8 cellular contexts compared by ENCODE assay signal in genomic region chr13:48000559-48001126, GRCh38.
DNase-seq lines count a peak whose midpoint lies in the region; ATAC-seq, FAIRE-seq and TF ChIP-seq lines count a peak whose summit lies in the region.

No MANE protein-coding gene starts in this region.

- H3K79me2 ChIP-seq in OCI-LY1 (ENCODE audit: insufficient read depth, low read length) = peaks cover 35% of the 10 kb centered on the region

- CTCF ChIA-PET in GM10248 (lab: Yijun Ruan, JAX) = interaction anchor here (1.0 to 1.3 kb wide), 3 partner anchors 19 to 99 kb away, joined by 3 read pairs; no protein-coding TSS in a partner anchor

- POLR2A ChIA-PET in GM10248 (lab: Yijun Ruan, JAX) = no interaction called here

- H3K36me3 Mint-ChIP-seq in activated T-cell treated with anti-CD3 and anti-CD28 coated beads, Interleukin-2, amount 50 U/mL, for 24 hours (ENCODE audit: low read depth) = peaks cover 31% of the 10 kb centered on the region
- H3K36me3 Mint-ChIP-seq in dendritic cell treated with granulocyte-macrophage colony-stimulating factor and Interleukin-4, amounts not matched to agents 40 ng/mL and 50 ng/mL, for 4 days (ENCODE audit: low read depth) = peaks cover 14% of the 10 kb centered on the region

- no peak for FAIRE-seq in urothelium cell line (lab: Jason Lieb, UNC)

- ATAC-seq in HG02588 (IDR thresholded peaks at IDR 0.05; ENCODE audit: unreplicated experiment) = peak; percentile 29

- no peaks in the 10 kb centered on the region for H4K20me1 ChIP-seq in OCI-LY1 (ENCODE audit: insufficient read depth, low read length)

- H3K4me2 ChIP-seq in OCI-LY1 (ENCODE audit: low read length) = peak overlapping the region; percentile 93

- intact Hi-C loops in dendritic cell treated with granulocyte-macrophage colony-stimulating factor and Interleukin-4, amounts not matched to agents 40 ng/mL and 50 ng/mL, for 4 days (cut with micrococcal nuclease) = loop anchor here (5.0 kb wide), 1 partner anchor 37 kb away; the partner anchor contains the start of gene NUDT15

- DNase-seq in activated T-cell treated with anti-CD3 and anti-CD28 coated beads, Interleukin-2, amount 50 U/mL, for 24 hours = no peak
- no peak for DNase-seq in activated T-cell treated with anti-CD3 and anti-CD28 coated beads, Interleukin-2, amount 50 U/mL, for 48 hours
- peak; percentile 16 for DNase-seq in medulla oblongata (ENCODE audit: extremely low spot score)
- DNase-seq in urothelium cell line (ENCODE audit: low spot score) = peak; percentile 7
- no peak for DNase-seq in GM10248 (ENCODE audit: extremely low spot score)

- no peaks in the 10 kb centered on the region for H3K9me2 ChIP-seq in OCI-LY1 (ENCODE audit: low read depth, low read length)

- TF ChIP-seq CTCF in OCI-LY1 (IDR thresholded peaks at IDR 0.05; ENCODE audit: low read length) (no peak), GM10248 (IDR thresholded peaks at IDR 0.05; ENCODE audit: control extremely low read depth, extremely low read depth, low read depth, missing control alignments) (no peak)

- H3K27ac ChIP-seq in OCI-LY1 (ENCODE audit: low read depth, low read length, poor library complexity, severe bottlenecking) = no peak overlapping the region

- no peaks in the 10 kb centered on the region for H3K27me3 ChIP-seq in OCI-LY1 (ENCODE audit: insufficient read depth, low read length)

- no peak overlapping the region for H2AFZ ChIP-seq in OCI-LY1 (ENCODE audit: low read length)

- H3F3A ChIP-seq in OCI-LY1 (ENCODE audit: insufficient read depth, low read length) = no peaks in the 10 kb centered on the region

- peaks cover 37% of the 10 kb centered on the region for H3K4me1 Mint-ChIP-seq in activated T-cell treated with anti-CD3 and anti-CD28 coated beads, Interleukin-2, amount 50 U/mL, for 24 hours (ENCODE audit: low read depth)
- peaks cover 30% of the 10 kb centered on the region for H3K4me1 Mint-ChIP-seq in dendritic cell treated with granulocyte-macrophage colony-stimulating factor and Interleukin-4, amounts not matched to agents 40 ng/mL and 50 ng/mL, for 4 days (ENCODE audit: low read depth)

- H3K27me3 Mint-ChIP-seq in activated T-cell treated with anti-CD3 and anti-CD28 coated beads, Interleukin-2, amount 50 U/mL, for 24 hours = no peaks in the 10 kb centered on the region
- H3K27me3 Mint-ChIP-seq in dendritic cell treated with granulocyte-macrophage colony-stimulating factor and Interleukin-4, amounts not matched to agents 40 ng/mL and 50 ng/mL, for 4 days = no peaks in the 10 kb centered on the region

- H3K36me3 ChIP-seq in OCI-LY1 (ENCODE audit: insufficient read depth, low read length) = peaks cover 7% of the 10 kb centered on the region; the same call in 1 of the 2 replicates

- H3K27ac Mint-ChIP-seq in activated T-cell treated with anti-CD3 and anti-CD28 coated beads, Interleukin-2, amount 50 U/mL, for 24 hours = peak overlapping the region; percentile 91
- H3K27ac Mint-ChIP-seq in dendritic cell treated with granulocyte-macrophage colony-stimulating factor and Interleukin-4, amounts not matched to agents 40 ng/mL and 50 ng/mL, for 4 days = peak overlapping the region; percentile 90

- peaks cover 15% of the 10 kb centered on the region for H3K4me1 ChIP-seq in OCI-LY1 (ENCODE audit: insufficient read depth, low read length, severe bottlenecking)

- H3K4me3 Mint-ChIP-seq in activated T-cell treated with anti-CD3 and anti-CD28 coated beads, Interleukin-2, amount 50 U/mL, for 24 hours = peak overlapping the region; percentile 98
- peak overlapping the region; percentile 96 for H3K4me3 Mint-ChIP-seq in dendritic cell treated with granulocyte-macrophage colony-stimulating factor and Interleukin-4, amounts not matched to agents 40 ng/mL and 50 ng/mL, for 4 days

- H3K4me3 ChIP-seq in OCI-LY1 (ENCODE audit: low read depth, low read length, poor library complexity, severe bottlenecking) = peak overlapping the region; percentile 99

- H3K9me3 Mint-ChIP-seq in activated T-cell treated with anti-CD3 and anti-CD28 coated beads, Interleukin-2, amount 50 U/mL, for 24 hours = no peaks in the 10 kb centered on the region
- no peaks in the 10 kb centered on the region for H3K9me3 Mint-ChIP-seq in dendritic cell treated with granulocyte-macrophage colony-stimulating factor and Interleukin-4, amounts not matched to agents 40 ng/mL and 50 ng/mL, for 4 days

- H3K9me3 ChIP-seq in OCI-LY1 (ENCODE audit: low read length) = no peaks in the 10 kb centered on the region

- H3K9ac ChIP-seq in OCI-LY1 (ENCODE audit: low read length) = peak overlapping the region; percentile 96

Comparison
In these comparisons a context has a peak if more than half of its experiments do, and no peak if none do; other contexts are left out.
1. DNase-seq: peak in medulla oblongata (single experiment) and urothelium cell line (single experiment); none in activated T-cell treated with anti-CD3 and anti-CD28 coated beads, Interleukin-2, amount 50 U/mL, for 24 hours (single experiment), activated T-cell treated with anti-CD3 and anti-CD28 coated beads, Interleukin-2, amount 50 U/mL, for 48 hours (0 of 2) and GM10248 (single experiment).